ENCODE assay signal across 15 cellular contexts in genomic region chr21:31030367-31031106, GRCh38. TPM values are rescaled to one million over a fixed set of nuclear protein-coding genes. Genes with fewer than 3 reads are reported as not detected.
A peak's percentile ranks its signal among the peaks of the same experiment; 100 is the strongest.
DNase-seq lines count a peak whose midpoint lies in the region; ATAC-seq and TF ChIP-seq lines count a peak whose summit lies in the region.
"Had no signal": no experiment of that assay in that cellular context is flagged by ENCODE, and none has a peak within 500 bp of the region (broad histone marks: within the 10 kb centered on the region; RNA-seq: fewer than 3 reads in every experiment).

No MANE protein-coding gene starts in this region.

- no peak for TF ChIP-seq CTCF in transverse colon (IDR thresholded peaks at IDR 0.05)
- TF ChIP-seq CTCF in omental fat pad (IDR thresholded peaks at IDR 0.05), result no peak

- TF ChIP-seq EP300 in transverse colon (IDR thresholded peaks at IDR 0.05; ENCODE audit: low read depth), result no peak

- no peaks in the 10 kb centered on the region for H4K20me1 ChIP-seq in BLaER1 treated with 17β-estradiol and CSF1 and Interleukin-3, amounts not matched to agents 10 nM and 100 nM

- no peaks in the 10 kb centered on the region for H3K36me3 ChIP-seq in BLaER1 treated with 17β-estradiol and CSF1 and Interleukin-3, amounts not matched to agents 10 nM and 100 nM
- H3K36me3 ChIP-seq in transverse colon, result no peaks in the 10 kb centered on the region

- no peak overlapping the region for H3K9ac ChIP-seq in BLaER1 treated with 17β-estradiol and CSF1 and Interleukin-3, amounts not matched to agents 10 nM and 100 nM

- DNase-seq in NCI-H1436 treated with DMSO at 0.1 percent for 48 hours (lab: John Stamatoyannopoulos, UW), result no peak
- no peak for DNase-seq in SW480 (ENCODE audit: low spot score)
- no peak for DNase-seq in transverse colon
- DNase-seq in omental fat pad (ENCODE audit: low spot score), result no peak
- DNase-seq: activated B cell treated with CpG ODN at 0.5 μM for 24 hours; anterior cingulate cortex; left cardiac atrium; naive thymus-derived CD4-positive, alpha-beta T cell had no signal

- peak overlapping the region in 7 of 11 experiments; percentile 5 to 34 (median 18); a peak in 12 of 22 replicates for H3K4me2 ChIP-seq in BLaER1 treated with 17β-estradiol and CSF1 and Interleukin-3, amounts not matched to agents 10 nM and 100 nM

- H3K4me1 ChIP-seq in BLaER1 treated with 17β-estradiol and CSF1 and Interleukin-3, amounts not matched to agents 10 nM and 100 nM, result peaks cover 5 to 12% (median 10%) of the 10 kb centered on the region in 10 experiments; a peak in 13 of 20 replicates
- H3K4me1 ChIP-seq in transverse colon, result no peaks in the 10 kb centered on the region

- ATAC-seq in GM18907 (IDR thresholded peaks at IDR 0.05; ENCODE audit: unreplicated experiment) (peak; percentile 91), GM21825 (IDR thresholded peaks at IDR 0.05; ENCODE audit: unreplicated experiment) (peak; percentile 96), HG03175 (IDR thresholded peaks at IDR 0.05; ENCODE audit: unreplicated experiment) (peak; percentile 87), omental fat pad (ENCODE audit: low FRiP score) (no peak)
- ATAC-seq: left cardiac atrium; naive thymus-derived CD4-positive, alpha-beta T cell had no signal

- WGBS in transverse colon (ENCODE audit: low coverage in 1 of 2), 2 donors, result 75 to 88% methylated on average over 3 of the region's 3 CpGs

- H3K9me3 ChIP-seq in BLaER1 treated with 17β-estradiol and CSF1 and Interleukin-3, amounts not matched to agents 10 nM and 100 nM (replicated peaks in 1 of 11), result peaks cover 0 to 3% (median 0%) of the 10 kb centered on the region in 11 experiments; a peak in 1 of 22 replicates
- no peaks in the 10 kb centered on the region for H3K9me3 ChIP-seq in transverse colon

- intact Hi-C loops in transverse colon (cut with DNase I; ENCODE audit: low total_unique reads), result no loop called here

- no peak for TF ChIP-seq POLR2A in transverse colon (IDR thresholded peaks at IDR 0.05)

- in situ Hi-C loops in transverse colon (cut with MboI; ENCODE audit: low pct_ligation_motif_present in 1 of 4, low pct_unique_long_range_greater_than_20kb in 1 of 4, low sequenced_read_pairs in 3 of 4), result no loop called here

- no peak overlapping the region for H3K27ac ChIP-seq in BLaER1 treated with 17β-estradiol and CSF1 and Interleukin-3, amounts not matched to agents 10 nM and 100 nM
- no peak overlapping the region for H3K27ac ChIP-seq in transverse colon
- H3K27ac ChIP-seq: HL-60 had no signal

- H3K4me3 ChIP-seq in BLaER1 treated with 17β-estradiol and CSF1 and Interleukin-3, amounts not matched to agents 10 nM and 100 nM, result no peak overlapping the region
- no peak overlapping the region for H3K4me3 ChIP-seq in transverse colon

- no peaks in the 10 kb centered on the region for H3K27me3 ChIP-seq in BLaER1 treated with 17β-estradiol and CSF1 and Interleukin-3, amounts not matched to agents 10 nM and 100 nM
- H3K27me3 ChIP-seq in transverse colon, result no peaks in the 10 kb centered on the region

RNA-seq across cellular contexts. Expression of gene KRTAP19-8, which starts 7.7 kb away (rescaled TPM):
- total RNA-seq in transverse colon (not detected), omental fat pad (not detected)
- total RNA-seq: A673; activated B cell treated with CpG ODN at 0.5 μM for 24 hours; left cardiac atrium; naive thymus-derived CD4-positive, alpha-beta T cell; NCI-H460 had no signal
